2 cellular contexts compared by ENCODE assay signal in genomic region chr10:76023007-76023406, GRCh38.
TF ChIP-seq lines count a peak whose summit lies in the region.

No MANE protein-coding gene starts in this region.

TF ChIP-seq in HepG2, 621 proteins besides CTCF, POLR2A, EP300 and RAD21 (continued from another document):
- TF ChIP-seq, protein P1, sequence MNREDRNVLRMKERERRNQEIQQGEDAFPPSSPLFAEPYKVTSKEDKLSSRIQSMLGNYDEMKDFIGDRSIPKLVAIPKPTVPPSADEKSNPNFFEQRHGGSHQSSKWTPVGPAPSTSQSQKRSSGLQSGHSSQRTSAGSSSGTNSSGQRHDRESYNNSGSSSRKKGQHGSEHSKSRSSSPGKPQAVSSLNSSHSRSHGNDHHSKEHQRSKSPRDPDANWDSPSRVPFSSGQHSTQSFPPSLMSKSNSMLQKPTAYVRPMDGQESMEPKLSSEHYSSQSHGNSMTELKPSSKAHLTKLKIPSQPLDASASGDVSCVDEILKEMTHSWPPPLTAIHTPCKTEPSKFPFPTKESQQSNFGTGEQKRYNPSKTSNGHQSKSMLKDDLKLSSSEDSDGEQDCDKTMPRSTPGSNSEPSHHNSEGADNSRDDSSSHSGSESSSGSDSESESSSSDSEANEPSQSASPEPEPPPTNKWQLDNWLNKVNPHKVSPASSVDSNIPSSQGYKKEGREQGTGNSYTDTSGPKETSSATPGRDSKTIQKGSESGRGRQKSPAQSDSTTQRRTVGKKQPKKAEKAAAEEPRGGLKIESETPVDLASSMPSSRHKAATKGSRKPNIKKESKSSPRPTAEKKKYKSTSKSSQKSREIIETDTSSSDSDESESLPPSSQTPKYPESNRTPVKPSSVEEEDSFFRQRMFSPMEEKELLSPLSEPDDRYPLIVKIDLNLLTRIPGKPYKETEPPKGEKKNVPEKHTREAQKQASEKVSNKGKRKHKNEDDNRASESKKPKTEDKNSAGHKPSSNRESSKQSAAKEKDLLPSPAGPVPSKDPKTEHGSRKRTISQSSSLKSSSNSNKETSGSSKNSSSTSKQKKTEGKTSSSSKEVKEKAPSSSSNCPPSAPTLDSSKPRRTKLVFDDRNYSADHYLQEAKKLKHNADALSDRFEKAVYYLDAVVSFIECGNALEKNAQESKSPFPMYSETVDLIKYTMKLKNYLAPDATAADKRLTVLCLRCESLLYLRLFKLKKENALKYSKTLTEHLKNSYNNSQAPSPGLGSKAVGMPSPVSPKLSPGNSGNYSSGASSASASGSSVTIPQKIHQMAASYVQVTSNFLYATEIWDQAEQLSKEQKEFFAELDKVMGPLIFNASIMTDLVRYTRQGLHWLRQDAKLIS (CRISPR knock-in tag; IDR thresholded peaks at IDR 0.05) = no peak
- no peak for TF ChIP-seq ATF5 (CRISPR knock-in tag; IDR thresholded peaks at IDR 0.05; ENCODE audit: low read depth)
- no peak for TF ChIP-seq ZNF746 (CRISPR knock-in tag; IDR thresholded peaks at IDR 0.05)
- TF ChIP-seq, protein P2, sequence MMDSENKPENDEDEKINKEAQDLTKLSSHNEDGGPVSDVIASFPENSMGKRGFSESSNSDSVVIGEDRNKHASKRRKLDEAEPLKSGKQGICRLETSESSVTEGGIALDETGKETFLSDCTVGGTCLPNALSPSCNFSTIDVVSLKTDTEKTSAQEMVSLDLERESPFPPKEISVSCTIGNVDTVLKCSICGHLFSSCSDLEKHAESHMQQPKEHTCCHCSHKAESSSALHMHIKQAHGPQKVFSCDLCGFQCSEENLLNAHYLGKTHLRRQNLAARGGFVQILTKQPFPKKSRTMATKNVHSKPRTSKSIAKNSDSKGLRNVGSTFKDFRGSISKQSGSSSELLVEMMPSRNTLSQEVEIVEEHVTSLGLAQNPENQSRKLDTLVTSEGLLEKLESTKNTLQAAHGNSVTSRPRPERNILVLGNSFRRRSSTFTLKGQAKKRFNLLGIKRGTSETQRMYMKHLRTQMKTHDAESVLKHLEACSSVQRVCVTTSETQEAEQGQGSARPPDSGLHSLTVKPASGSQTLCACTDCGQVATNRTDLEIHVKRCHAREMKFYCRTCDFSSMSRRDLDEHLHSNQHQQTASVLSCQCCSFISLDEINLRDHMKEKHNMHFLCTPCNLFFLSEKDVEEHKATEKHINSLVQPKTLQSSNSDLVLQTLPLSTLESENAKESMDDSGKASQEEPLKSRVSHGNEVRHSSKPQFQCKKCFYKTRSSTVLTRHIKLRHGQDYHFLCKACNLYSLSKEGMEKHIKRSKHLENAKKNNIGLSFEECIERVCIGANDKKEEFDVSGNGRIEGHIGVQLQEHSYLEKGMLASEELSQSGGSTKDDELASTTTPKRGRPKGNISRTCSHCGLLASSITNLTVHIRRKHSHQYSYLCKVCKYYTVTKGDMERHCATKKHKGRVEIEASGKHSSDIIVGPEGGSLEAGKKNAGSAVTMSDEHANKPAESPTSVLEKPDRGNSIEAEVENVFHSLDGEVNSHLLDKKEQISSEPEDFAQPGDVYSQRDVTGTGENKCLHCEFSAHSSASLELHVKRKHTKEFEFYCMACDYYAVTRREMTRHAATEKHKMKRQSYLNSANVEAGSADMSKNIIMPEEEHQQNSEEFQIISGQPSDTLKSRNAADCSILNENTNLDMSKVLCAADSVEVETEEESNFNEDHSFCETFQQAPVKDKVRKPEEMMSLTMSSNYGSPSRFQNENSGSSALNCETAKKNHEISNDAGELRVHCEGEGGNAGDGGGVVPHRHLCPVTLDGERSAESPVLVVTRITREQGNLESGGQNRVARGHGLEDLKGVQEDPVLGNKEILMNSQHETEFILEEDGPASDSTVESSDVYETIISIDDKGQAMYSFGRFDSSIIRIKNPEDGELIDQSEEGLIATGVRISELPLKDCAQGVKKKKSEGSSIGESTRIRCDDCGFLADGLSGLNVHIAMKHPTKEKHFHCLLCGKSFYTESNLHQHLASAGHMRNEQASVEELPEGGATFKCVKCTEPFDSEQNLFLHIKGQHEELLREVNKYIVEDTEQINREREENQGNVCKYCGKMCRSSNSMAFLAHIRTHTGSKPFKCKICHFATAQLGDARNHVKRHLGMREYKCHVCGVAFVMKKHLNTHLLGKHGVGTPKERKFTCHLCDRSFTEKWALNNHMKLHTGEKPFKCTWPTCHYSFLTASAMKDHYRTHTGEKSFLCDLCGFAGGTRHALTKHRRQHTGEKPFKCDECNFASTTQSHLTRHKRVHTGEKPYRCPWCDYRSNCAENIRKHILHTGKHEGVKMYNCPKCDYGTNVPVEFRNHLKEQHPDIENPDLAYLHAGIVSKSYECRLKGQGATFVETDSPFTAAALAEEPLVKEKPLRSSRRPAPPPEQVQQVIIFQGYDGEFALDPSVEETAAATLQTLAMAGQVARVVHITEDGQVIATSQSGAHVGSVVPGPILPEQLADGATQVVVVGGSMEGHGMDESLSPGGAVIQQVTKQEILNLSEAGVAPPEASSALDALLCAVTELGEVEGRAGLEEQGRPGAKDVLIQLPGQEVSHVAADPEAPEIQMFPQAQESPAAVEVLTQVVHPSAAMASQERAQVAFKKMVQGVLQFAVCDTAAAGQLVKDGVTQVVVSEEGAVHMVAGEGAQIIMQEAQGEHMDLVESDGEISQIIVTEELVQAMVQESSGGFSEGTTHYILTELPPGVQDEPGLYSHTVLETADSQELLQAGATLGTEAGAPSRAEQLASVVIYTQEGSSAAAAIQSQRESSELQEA (CRISPR knock-in tag; IDR thresholded peaks at IDR 0.05; ENCODE audit: not compliant biosample characterization) = no peak
- no peak for TF ChIP-seq JARID2 (CRISPR knock-in tag; IDR thresholded peaks at IDR 0.05; ENCODE audit: insufficient replicate concordance)
- no peak for TF ChIP-seq RNF2 (conservative IDR thresholded peaks at IDR 0.05; ENCODE audit: low read depth)
- no peak for TF ChIP-seq NFE2 (CRISPR knock-in tag; IDR thresholded peaks at IDR 0.05)
- no peak for TF ChIP-seq PHF21A (CRISPR knock-in tag; IDR thresholded peaks at IDR 0.05)
- no peak for TF ChIP-seq POLR2G (IDR thresholded peaks at IDR 0.05; ENCODE audit: low read depth, low read length)
- TF ChIP-seq ZNF24 (IDR thresholded peaks at IDR 0.05) = no peak
- no peak for TF ChIP-seq BRD4 (CRISPR knock-in tag; IDR thresholded peaks at IDR 0.05)
- TF ChIP-seq ZNF460 (CRISPR knock-in tag; IDR thresholded peaks at IDR 0.05; ENCODE audit: borderline replicate concordance) = no peak
- TF ChIP-seq ZNF766 (CRISPR knock-in tag; IDR thresholded peaks at IDR 0.05; ENCODE audit: borderline replicate concordance) = no peak
- no peak for TF ChIP-seq ZNF333 (CRISPR knock-in tag; IDR thresholded peaks at IDR 0.05; ENCODE audit: borderline replicate concordance)

TF ChIP-seq in SK-N-SH, 30 proteins besides CTCF, POLR2A, EP300 and RAD21 (continued from another document):
- no peak for TF ChIP-seq ZBTB33 (IDR thresholded peaks at IDR 0.05; ENCODE audit: borderline replicate concordance, low read depth)
- TF ChIP-seq POLR2AphosphoS5 (IDR thresholded peaks at IDR 0.05; ENCODE audit: low read depth, low read length) = peak; percentile 39; the same call in 1 of the 2 replicates
- no peak for TF ChIP-seq TAF1 (IDR thresholded peaks at IDR 0.05; ENCODE audit: borderline replicate concordance, low read depth, low read length)
- TF ChIP-seq NRF1 (IDR thresholded peaks at IDR 0.05; ENCODE audit: low read depth, low read length) = no peak
- TF ChIP-seq FOXJ3 (CRISPR knock-in tag; IDR thresholded peaks at IDR 0.05) = peak; percentile 45; the same call in 1 of the 2 replicates
- TF ChIP-seq SIN3A (IDR thresholded peaks at IDR 0.05; ENCODE audit: borderline replicate concordance, low read depth, low read length) = no peak
- peak; percentile 52 for TF ChIP-seq TCF12 (IDR thresholded peaks at IDR 0.05)
- TF ChIP-seq JUND (IDR thresholded peaks at IDR 0.05) = no peak
- peak; percentile 52 for TF ChIP-seq CHD2 (IDR thresholded peaks at IDR 0.05; ENCODE audit: low read length, partially characterized antibody)
- TF ChIP-seq ELF1 (IDR thresholded peaks at IDR 0.05) = no peak
- no peak for TF ChIP-seq IRF3 (IDR thresholded peaks at IDR 0.05; ENCODE audit: low read depth, low read length)
- peak; percentile 84 for TF ChIP-seq GATA2 (CRISPR knock-in tag; IDR thresholded peaks at IDR 0.05)
- TF ChIP-seq MAX (IDR thresholded peaks at IDR 0.05; ENCODE audit: low read depth) = no peak
- TF ChIP-seq TEAD4 (IDR thresholded peaks at IDR 0.05; ENCODE audit: borderline replicate concordance, insufficient read depth) = peak; percentile 30; the same call in 1 of the 2 replicates
- no peak for TF ChIP-seq NFIC (IDR thresholded peaks at IDR 0.05; ENCODE audit: borderline replicate concordance)
- no peak for TF ChIP-seq RFX5 (IDR thresholded peaks at IDR 0.05; ENCODE audit: low read length)
- TF ChIP-seq MXI1 (IDR thresholded peaks at IDR 0.05; ENCODE audit: low read depth, low read length) = no peak
- TF ChIP-seq RXRA (IDR thresholded peaks at IDR 0.05; ENCODE audit: borderline replicate concordance, low read depth) = no peak
- peak; percentile 68 for TF ChIP-seq PBX3 (IDR thresholded peaks at IDR 0.05)
- TF ChIP-seq USF1 (IDR thresholded peaks at IDR 0.05; ENCODE audit: borderline replicate concordance, low read depth) = no peak
- TF ChIP-seq YY1 (IDR thresholded peaks at IDR 0.05; ENCODE audit: low read depth) = no peak
